ENCODE assay signal across 1 cellular context in genomic region chr2:85468096-85468703, GRCh38.
TF ChIP-seq lines count a peak whose summit lies in the region.

No MANE protein-coding gene starts in this region.

TF ChIP-seq in GM23338, 12 proteins besides CTCF, POLR2A, EP300 and RAD21 (continued from another document):
- TF ChIP-seq NANOG (IDR thresholded peaks at IDR 0.05; ENCODE audit: borderline replicate concordance) (no peak), JUNB (IDR thresholded peaks at IDR 0.05; ENCODE audit: unreplicated experiment) (no peak), CREB1 (CRISPR knock-in tag; IDR thresholded peaks at IDR 0.05; ENCODE audit: low read depth) (no peak), REST (IDR thresholded peaks at IDR 0.05; ENCODE audit: unreplicated experiment) (no peak), ZNF331 (CRISPR knock-in tag; IDR thresholded peaks at IDR 0.05; ENCODE audit: low read depth) (no peak), EZH2 (IDR thresholded peaks at IDR 0.05; ENCODE audit: low read depth, unreplicated experiment) (no peak), POLR2AphosphoS5 (IDR thresholded peaks at IDR 0.05; ENCODE audit: low read depth) (no peak)
